In the genomic region with DNA sequence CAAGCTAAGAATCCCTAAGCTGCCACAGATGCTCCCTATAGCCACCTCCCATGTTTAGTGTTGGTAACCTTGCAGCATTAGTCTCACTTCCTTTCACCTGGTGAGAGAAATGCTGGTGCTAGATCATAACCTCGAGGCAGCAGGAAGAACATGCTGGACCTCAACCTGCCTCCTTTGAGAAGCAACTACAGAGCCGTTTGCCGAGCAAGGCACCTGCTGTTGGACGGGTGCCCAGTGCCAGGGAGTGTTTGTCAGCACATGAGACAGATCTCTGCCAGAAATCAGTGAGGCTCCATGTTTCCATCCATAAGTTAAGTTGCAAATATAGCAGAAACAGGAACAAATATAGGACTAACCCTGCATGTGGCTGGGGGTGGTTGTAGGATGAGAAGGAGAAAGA, we compare ENCODE assay signal across 17 cellular contexts.
DNase-seq lines count a peak whose midpoint lies in the region; TF ChIP-seq lines count a peak whose summit lies in the region.
"Had no signal": no experiment of that assay in that cellular context is flagged by ENCODE, and none has a peak within 500 bp of the region (broad histone marks: within the 10 kb centered on the region; RNA-seq: fewer than 3 reads in every experiment).

No MANE protein-coding gene starts in this region.

- WGBS in hepatocyte (ENCODE audit: low lambda C conversion rate, missing lambda C conversion rate) = 89% methylated on average over 4 of the region's 4 CpGs

- H3K36me3 Mint-ChIP-seq in T-helper 2 cell treated with Interferon-gamma antibody and Interleukin-4, amounts not matched to agents 5 μg/mL and 100 μg/mL, for 36 hours (ENCODE audit: low read depth) = no peaks in the 10 kb centered on the region
- no peaks in the 10 kb centered on the region for H3K36me3 Mint-ChIP-seq in type B pancreatic cell
- H3K36me3 Mint-ChIP-seq: activated CD8-positive, alpha-beta memory T cell treated with anti-CD3 and anti-CD28 coated beads, Interleukin-2, amount 10 ng/mL, durations not matched to agents 7 days and 5 days; stimulated activated effector memory CD8-positive, alpha-beta T cell treated with anti-CD3 and anti-CD28 coated beads, Interleukin-12 subunit alpha, Interleukin-12 subunit beta, amount 100 ng/mL, for 72 hours had no signal

- H3K9me3 Mint-ChIP-seq in T-helper 2 cell treated with Interferon-gamma antibody and Interleukin-4, amounts not matched to agents 5 μg/mL and 100 μg/mL, for 36 hours = peaks cover 4% of the 10 kb centered on the region
- H3K9me3 Mint-ChIP-seq in type B pancreatic cell = no peaks in the 10 kb centered on the region
- H3K9me3 Mint-ChIP-seq: activated B cell treated with CpG ODN at 0.5 μM for 24 hours had no signal

- no peak overlapping the region for H2AFZ ChIP-seq in hepatocyte

- no peak overlapping the region for H3K4me2 ChIP-seq in hepatocyte

- DNase-seq in NCI-H748 (lab: John Stamatoyannopoulos, UW; ENCODE audit: unreplicated experiment) (peak; percentile 63), NCI-H748 treated with DMSO at 0.1 percent for 48 hours (lab: John Stamatoyannopoulos, UW) (no peak), NCI-H2227 (lab: John Stamatoyannopoulos, UW; ENCODE audit: unreplicated experiment) (peak; percentile 44), hepatocyte (ENCODE audit: low spot score) (peak; percentile 5), AG08396 (ENCODE audit: low spot score) (no peak), type B pancreatic cell (ENCODE audit: extremely low spot score, unreplicated experiment) (no peak)
- no peak for DNase-seq in T-helper 2 cell treated with Interferon-gamma antibody and Interleukin-4, amounts not matched to agents 5 μg/mL and 100 μg/mL, for 36 hours (ENCODE audit: low spot score)
- no peak for DNase-seq in central memory CD4-positive, alpha-beta T cell
- DNase-seq: activated B cell treated with CpG ODN at 0.5 μM for 24 hours; activated CD8-positive, alpha-beta memory T cell treated with anti-CD3 and anti-CD28 coated beads, Interleukin-2, amount 10 ng/mL, durations not matched to agents 7 days and 5 days; effector CD8-positive, alpha-beta T cell; HCEC 1CT; NCI-H2171; sigmoid colon; stimulated activated CD4-positive, alpha-beta T cell treated with anti-CD3 and anti-CD28 coated beads, Interleukin-4, amount 100 ng/mL, for 4 hours; uterus had no signal

- H3K4me1 ChIP-seq in hepatocyte (ENCODE audit: insufficient read depth) = no peaks in the 10 kb centered on the region
- H3K4me1 ChIP-seq: uterus had no signal

- no peak overlapping the region for H3K27ac Mint-ChIP-seq in T-helper 2 cell treated with Interferon-gamma antibody and Interleukin-4, amounts not matched to agents 5 μg/mL and 100 μg/mL, for 36 hours
- no peak overlapping the region for H3K27ac Mint-ChIP-seq in type B pancreatic cell
- H3K27ac Mint-ChIP-seq: activated B cell treated with CpG ODN at 0.5 μM for 24 hours; activated CD8-positive, alpha-beta memory T cell treated with anti-CD3 and anti-CD28 coated beads, Interleukin-2, amount 10 ng/mL, durations not matched to agents 7 days and 5 days; stimulated activated effector memory CD8-positive, alpha-beta T cell treated with anti-CD3 and anti-CD28 coated beads, Interleukin-12 subunit alpha, Interleukin-12 subunit beta, amount 100 ng/mL, for 72 hours had no signal

- H3K4me1 Mint-ChIP-seq in T-helper 2 cell treated with Interferon-gamma antibody and Interleukin-4, amounts not matched to agents 5 μg/mL and 100 μg/mL, for 36 hours (ENCODE audit: low read depth) = no peaks in the 10 kb centered on the region
- H3K4me1 Mint-ChIP-seq in type B pancreatic cell (ENCODE audit: unreplicated experiment) = peaks cover 32% of the 10 kb centered on the region
- H3K4me1 Mint-ChIP-seq: activated B cell treated with CpG ODN at 0.5 μM for 24 hours; activated CD8-positive, alpha-beta memory T cell treated with anti-CD3 and anti-CD28 coated beads, Interleukin-2, amount 10 ng/mL, durations not matched to agents 7 days and 5 days; stimulated activated effector memory CD8-positive, alpha-beta T cell treated with anti-CD3 and anti-CD28 coated beads, Interleukin-12 subunit alpha, Interleukin-12 subunit beta, amount 100 ng/mL, for 72 hours had no signal

- no peaks in the 10 kb centered on the region for H3K27me3 Mint-ChIP-seq in T-helper 2 cell treated with Interferon-gamma antibody and Interleukin-4, amounts not matched to agents 5 μg/mL and 100 μg/mL, for 36 hours (ENCODE audit: low read depth)
- no peaks in the 10 kb centered on the region for H3K27me3 Mint-ChIP-seq in type B pancreatic cell
- H3K27me3 Mint-ChIP-seq: activated B cell treated with CpG ODN at 0.5 μM for 24 hours; activated CD8-positive, alpha-beta memory T cell treated with anti-CD3 and anti-CD28 coated beads, Interleukin-2, amount 10 ng/mL, durations not matched to agents 7 days and 5 days had no signal

- no peaks in the 10 kb centered on the region for H3K9me2 ChIP-seq in hepatocyte (replicated peaks; ENCODE audit: insufficient read depth)

- H3K9me3 ChIP-seq in hepatocyte (ENCODE audit: low read depth) = no peaks in the 10 kb centered on the region
- H3K9me3 ChIP-seq: sigmoid colon, uterus had no signal

- no peaks in the 10 kb centered on the region for H3K79me2 ChIP-seq in hepatocyte

- no peaks in the 10 kb centered on the region for H3K27me3 ChIP-seq in hepatocyte
- H3K27me3 ChIP-seq: sigmoid colon, uterus had no signal

- no peak overlapping the region for H3K4me3 Mint-ChIP-seq in T-helper 2 cell treated with Interferon-gamma antibody and Interleukin-4, amounts not matched to agents 5 μg/mL and 100 μg/mL, for 36 hours
- no peak overlapping the region for H3K4me3 Mint-ChIP-seq in type B pancreatic cell
- H3K4me3 Mint-ChIP-seq: activated B cell treated with CpG ODN at 0.5 μM for 24 hours; activated CD8-positive, alpha-beta memory T cell treated with anti-CD3 and anti-CD28 coated beads, Interleukin-2, amount 10 ng/mL, durations not matched to agents 7 days and 5 days; stimulated activated effector memory CD8-positive, alpha-beta T cell treated with anti-CD3 and anti-CD28 coated beads, Interleukin-12 subunit alpha, Interleukin-12 subunit beta, amount 100 ng/mL, for 72 hours had no signal

- H3K4me3 ChIP-seq in hepatocyte = no peak overlapping the region
- H3K4me3 ChIP-seq: sigmoid colon, uterus had no signal

- no peaks in the 10 kb centered on the region for H3K36me3 ChIP-seq in hepatocyte (replicated peaks; ENCODE audit: insufficient read depth, low read depth)
- H3K36me3 ChIP-seq: sigmoid colon, uterus had no signal

- TF ChIP-seq CTCF in hepatocyte (IDR thresholded peaks at IDR 0.05; ENCODE audit: poor library complexity) (no peak), type B pancreatic cell (conservative IDR thresholded peaks at IDR 0.05) (no peak)

- H4K20me1 ChIP-seq in hepatocyte (ENCODE audit: insufficient read depth, poor library complexity, severe bottlenecking) = no peaks in the 10 kb centered on the region

- no peak overlapping the region for H3K27ac ChIP-seq in hepatocyte
- H3K27ac ChIP-seq: sigmoid colon, uterus had no signal

Comparison
In these comparisons a context has a peak if more than half of its experiments do, and no peak if none do; other contexts are left out.
1. DNase-seq: peak in NCI-H748 (single experiment), NCI-H2227 (single experiment) and hepatocyte (single experiment); none in NCI-H748 treated with DMSO at 0.1 percent for 48 hours (single experiment), T-helper 2 cell treated with Interferon-gamma antibody and Interleukin-4, amounts not matched to agents 5 μg/mL and 100 μg/mL, for 36 hours (single experiment), AG08396 (single experiment), type B pancreatic cell (single experiment) and central memory CD4-positive, alpha-beta T cell (single experiment).